In genomic region chrX:28303486-28303885, GRCh38 we compare ENCODE assay signal across 21 cellular contexts.
"Had no signal": no experiment of that assay in that cellular context is flagged by ENCODE, and none has a peak within 500 bp of the region (broad histone marks: within the 10 kb centered on the region; RNA-seq: fewer than 3 reads in every experiment).

No MANE protein-coding gene starts in this region.

- H3K27ac Mint-ChIP-seq: effector memory CD8-positive, alpha-beta T cell; naive B cell; natural killer cell treated with Interleukin-12 subunit alpha and Interleukin-12 subunit beta and Interleukin-15 and Interleukin-18, amount 100 ng/mL, for 72 hours; stimulated activated memory B cell treated with anti-CD40 and anti-IgM and Interleukin-4, amounts not matched to agents 10 μg/mL and 1 μg/mL and 100 μg/mL, for 72 hours had no signal

- H3K4me3 Mint-ChIP-seq: effector memory CD8-positive, alpha-beta T cell; naive B cell; natural killer cell treated with Interleukin-12 subunit alpha and Interleukin-12 subunit beta and Interleukin-15 and Interleukin-18, amount 100 ng/mL, for 72 hours; stimulated activated memory B cell treated with anti-CD40 and anti-IgM and Interleukin-4, amounts not matched to agents 10 μg/mL and 1 μg/mL and 100 μg/mL, for 72 hours had no signal

- H3K27me3 ChIP-seq: gastrocnemius medialis, right atrium auricular region, tibial nerve, upper lobe of left lung had no signal

- DNase-seq: effector memory CD8-positive, alpha-beta T cell; gastrocnemius medialis; head of caudate nucleus; left colon; left ventricle myocardium superior; lower lobe of right lung; mucosa of descending colon; naive B cell; nucleus accumbens; stimulated activated CD4-positive, alpha-beta T cell treated with anti-CD3 and anti-CD28 coated beads, Interleukin-2, amount 100 ng/mL, for 24 hours; stimulated activated CD4-positive, alpha-beta T cell treated with anti-CD3 and anti-CD28 coated beads, Interleukin-4, amount 100 ng/mL, for 24 hours; stimulated activated naive CD8-positive, alpha-beta T cell treated with anti-CD3 and anti-CD28 coated beads, Interleukin-15, Interleukin-2, amounts not matched to agents 100 U/mL and 50 U/mL, for 24 hours; upper lobe of left lung had no signal

- H3K4me1 ChIP-seq: gastrocnemius medialis, lower lobe of right lung, prostate gland, right atrium auricular region, tibial nerve, upper lobe of left lung had no signal

- H3K9me3 Mint-ChIP-seq: effector memory CD8-positive, alpha-beta T cell; natural killer cell treated with Interleukin-12 subunit alpha and Interleukin-12 subunit beta and Interleukin-15 and Interleukin-18, amount 100 ng/mL, for 72 hours had no signal

- H3K9me3 ChIP-seq: gastrocnemius medialis, lower lobe of right lung, mucosa of descending colon, prostate gland, thoracic aorta, tibial nerve, upper lobe of left lung had no signal

- H3K36me3 ChIP-seq: gastrocnemius medialis, lower lobe of right lung, prostate gland, right atrium auricular region, thoracic aorta, tibial nerve, upper lobe of left lung had no signal

- H3K36me3 Mint-ChIP-seq: naive B cell; natural killer cell treated with Interleukin-12 subunit alpha and Interleukin-12 subunit beta and Interleukin-15 and Interleukin-18, amount 100 ng/mL, for 72 hours; stimulated activated memory B cell treated with anti-CD40 and anti-IgM and Interleukin-4, amounts not matched to agents 10 μg/mL and 1 μg/mL and 100 μg/mL, for 72 hours had no signal

- H3K4me3 ChIP-seq: coronary artery, gastrocnemius medialis, lower lobe of right lung, mucosa of descending colon, prostate gland, right atrium auricular region, smooth muscle cell, thoracic aorta, tibial nerve, upper lobe of left lung had no signal

- H3K27me3 Mint-ChIP-seq: effector memory CD8-positive, alpha-beta T cell; naive B cell; natural killer cell treated with Interleukin-12 subunit alpha and Interleukin-12 subunit beta and Interleukin-15 and Interleukin-18, amount 100 ng/mL, for 72 hours; stimulated activated memory B cell treated with anti-CD40 and anti-IgM and Interleukin-4, amounts not matched to agents 10 μg/mL and 1 μg/mL and 100 μg/mL, for 72 hours had no signal

- H3K4me1 Mint-ChIP-seq: naive B cell; stimulated activated memory B cell treated with anti-CD40 and anti-IgM and Interleukin-4, amounts not matched to agents 10 μg/mL and 1 μg/mL and 100 μg/mL, for 72 hours had no signal
